Comparison of ENCODE assay signal across 22 cellular contexts in genomic region chr2:5908030-5908429, GRCh38.
"Had no signal": no experiment of that assay in that cellular context is flagged by ENCODE, and none has a peak within 500 bp of the region (broad histone marks: within the 10 kb centered on the region; RNA-seq: fewer than 3 reads in every experiment).

No MANE protein-coding gene starts in this region.

- H2AFZ ChIP-seq: hepatocyte had no signal

- H3K9me3 Mint-ChIP-seq: endodermal cell; stimulated activated naive B cell treated with anti-CD40 and anti-IgM and Interleukin-4, amounts not matched to agents 10 μg/mL and 1 μg/mL and 100 μg/mL, for 72 hours had no signal

- ATAC-seq: naive thymus-derived CD8-positive, alpha-beta T cell; psoas muscle; right lobe of liver; stimulated activated naive B cell treated with anti-CD40 and anti-IgM and Interleukin-4, amounts not matched to agents 10 μg/mL and 1 μg/mL and 100 μg/mL, for 72 hours; stimulated activated naive CD8-positive, alpha-beta T cell treated with anti-CD3 and anti-CD28 coated beads, Interleukin-15, amount 100 ng/mL, for 72 hours; upper lobe of right lung had no signal

- H3K36me3 Mint-ChIP-seq: naive thymus-derived CD8-positive, alpha-beta T cell; stimulated activated naive B cell treated with anti-CD40 and anti-IgM and Interleukin-4, amounts not matched to agents 10 μg/mL and 1 μg/mL and 100 μg/mL, for 72 hours had no signal

- H3K9me3 ChIP-seq: neutrophil, psoas muscle, right lobe of liver, testis, tibial nerve, upper lobe of right lung, vagina had no signal

- FAIRE-seq: endothelial cell of umbilical vein had no signal

- H3K79me2 ChIP-seq: hepatocyte had no signal

- DNase-seq: dermis blood vessel endothelial cell; effector CD4-positive, alpha-beta T cell; endodermal cell; erythroblast; foreskin melanocyte; head of caudate nucleus; kidney glomerular epithelial cell; naive thymus-derived CD8-positive, alpha-beta T cell; psoas muscle; retina; right lobe of liver; stimulated activated CD4-positive, alpha-beta T cell treated with anti-CD3 and anti-CD28 coated beads, Interleukin-2, amount 100 ng/mL, for 24 hours; stimulated activated CD4-positive, alpha-beta T cell treated with anti-CD3 and anti-CD28 coated beads, Interleukin-4, amount 100 ng/mL, for 4 hours; stimulated activated naive B cell treated with anti-CD40 and anti-IgM and Interleukin-4, amounts not matched to agents 10 μg/mL and 1 μg/mL and 100 μg/mL, for 72 hours; stimulated activated naive CD8-positive, alpha-beta T cell treated with anti-CD3 and anti-CD28 coated beads, Interleukin-15, amount 100 ng/mL, for 72 hours; testis; upper lobe of right lung had no signal

- H3K27me3 Mint-ChIP-seq: stimulated activated naive B cell treated with anti-CD40 and anti-IgM and Interleukin-4, amounts not matched to agents 10 μg/mL and 1 μg/mL and 100 μg/mL, for 72 hours; stimulated activated naive CD8-positive, alpha-beta T cell treated with anti-CD3 and anti-CD28 coated beads, Interleukin-15, amount 100 ng/mL, for 72 hours had no signal

- H3K4me1 ChIP-seq: psoas muscle, right lobe of liver, testis, tibial nerve, upper lobe of right lung, vagina had no signal

- H3K4me1 Mint-ChIP-seq: endodermal cell; naive thymus-derived CD8-positive, alpha-beta T cell; stimulated activated naive B cell treated with anti-CD40 and anti-IgM and Interleukin-4, amounts not matched to agents 10 μg/mL and 1 μg/mL and 100 μg/mL, for 72 hours; stimulated activated naive CD8-positive, alpha-beta T cell treated with anti-CD3 and anti-CD28 coated beads, Interleukin-15, amount 100 ng/mL, for 72 hours had no signal

- H3K4me3 Mint-ChIP-seq: endodermal cell; naive thymus-derived CD8-positive, alpha-beta T cell; stimulated activated naive B cell treated with anti-CD40 and anti-IgM and Interleukin-4, amounts not matched to agents 10 μg/mL and 1 μg/mL and 100 μg/mL, for 72 hours; stimulated activated naive CD8-positive, alpha-beta T cell treated with anti-CD3 and anti-CD28 coated beads, Interleukin-15, amount 100 ng/mL, for 72 hours had no signal

- H3K27me3 ChIP-seq: neutrophil, right lobe of liver, testis, tibial nerve, upper lobe of right lung, vagina had no signal

- H3K4me3 ChIP-seq: hepatocyte, psoas muscle, right lobe of liver, testis, tibial nerve, upper lobe of right lung, vagina had no signal

- H3K4me2 ChIP-seq: hepatocyte had no signal

- H3K36me3 ChIP-seq: neutrophil, right lobe of liver, tibial nerve, upper lobe of right lung, vagina had no signal

- H3K27ac Mint-ChIP-seq: endodermal cell; stimulated activated naive B cell treated with anti-CD40 and anti-IgM and Interleukin-4, amounts not matched to agents 10 μg/mL and 1 μg/mL and 100 μg/mL, for 72 hours; stimulated activated naive CD8-positive, alpha-beta T cell treated with anti-CD3 and anti-CD28 coated beads, Interleukin-15, amount 100 ng/mL, for 72 hours had no signal

- H3K27ac ChIP-seq: hepatocyte, neutrophil, psoas muscle, right lobe of liver, testis, tibial nerve, upper lobe of right lung, vagina had no signal
